In the genomic region with DNA sequence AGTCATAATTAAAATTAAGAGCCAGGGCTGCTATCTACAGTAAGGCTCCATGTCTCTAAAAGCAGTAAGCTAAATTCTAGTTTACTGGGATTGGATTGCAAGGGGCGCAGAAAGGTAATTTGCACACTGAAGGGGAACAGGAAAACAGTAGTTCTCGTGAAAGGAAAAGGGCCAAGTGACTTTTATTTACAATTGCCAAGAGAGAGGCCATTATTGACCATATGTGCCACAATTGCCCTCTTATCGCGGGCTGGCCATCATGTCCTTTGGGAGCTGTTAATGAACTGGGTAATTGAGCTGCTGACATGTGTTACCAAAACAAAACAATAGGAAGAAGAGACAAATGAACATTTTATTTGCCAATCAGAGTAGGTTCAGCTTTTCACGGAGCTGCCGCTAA, we compare ENCODE assay signal across 1 cellular context.
TF ChIP-seq lines count a peak whose summit lies in the region.

No MANE protein-coding gene starts in this region.

TF ChIP-seq in GM23338, 12 proteins besides CTCF, POLR2A, EP300 and RAD21 (continued from another document):
- TF ChIP-seq, protein P1, sequence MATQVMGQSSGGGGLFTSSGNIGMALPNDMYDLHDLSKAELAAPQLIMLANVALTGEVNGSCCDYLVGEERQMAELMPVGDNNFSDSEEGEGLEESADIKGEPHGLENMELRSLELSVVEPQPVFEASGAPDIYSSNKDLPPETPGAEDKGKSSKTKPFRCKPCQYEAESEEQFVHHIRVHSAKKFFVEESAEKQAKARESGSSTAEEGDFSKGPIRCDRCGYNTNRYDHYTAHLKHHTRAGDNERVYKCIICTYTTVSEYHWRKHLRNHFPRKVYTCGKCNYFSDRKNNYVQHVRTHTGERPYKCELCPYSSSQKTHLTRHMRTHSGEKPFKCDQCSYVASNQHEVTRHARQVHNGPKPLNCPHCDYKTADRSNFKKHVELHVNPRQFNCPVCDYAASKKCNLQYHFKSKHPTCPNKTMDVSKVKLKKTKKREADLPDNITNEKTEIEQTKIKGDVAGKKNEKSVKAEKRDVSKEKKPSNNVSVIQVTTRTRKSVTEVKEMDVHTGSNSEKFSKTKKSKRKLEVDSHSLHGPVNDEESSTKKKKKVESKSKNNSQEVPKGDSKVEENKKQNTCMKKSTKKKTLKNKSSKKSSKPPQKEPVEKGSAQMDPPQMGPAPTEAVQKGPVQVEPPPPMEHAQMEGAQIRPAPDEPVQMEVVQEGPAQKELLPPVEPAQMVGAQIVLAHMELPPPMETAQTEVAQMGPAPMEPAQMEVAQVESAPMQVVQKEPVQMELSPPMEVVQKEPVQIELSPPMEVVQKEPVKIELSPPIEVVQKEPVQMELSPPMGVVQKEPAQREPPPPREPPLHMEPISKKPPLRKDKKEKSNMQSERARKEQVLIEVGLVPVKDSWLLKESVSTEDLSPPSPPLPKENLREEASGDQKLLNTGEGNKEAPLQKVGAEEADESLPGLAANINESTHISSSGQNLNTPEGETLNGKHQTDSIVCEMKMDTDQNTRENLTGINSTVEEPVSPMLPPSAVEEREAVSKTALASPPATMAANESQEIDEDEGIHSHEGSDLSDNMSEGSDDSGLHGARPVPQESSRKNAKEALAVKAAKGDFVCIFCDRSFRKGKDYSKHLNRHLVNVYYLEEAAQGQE (IDR thresholded peaks at IDR 0.05; ENCODE audit: unreplicated experiment), result no peak
- no peak for TF ChIP-seq CREB1 (CRISPR knock-in tag; IDR thresholded peaks at IDR 0.05; ENCODE audit: low read depth)
- TF ChIP-seq EZH2 (IDR thresholded peaks at IDR 0.05; ENCODE audit: low read depth, unreplicated experiment), result no peak
- no peak for TF ChIP-seq ZNF114 (CRISPR knock-in tag; IDR thresholded peaks at IDR 0.05)
